In the genomic region with DNA sequence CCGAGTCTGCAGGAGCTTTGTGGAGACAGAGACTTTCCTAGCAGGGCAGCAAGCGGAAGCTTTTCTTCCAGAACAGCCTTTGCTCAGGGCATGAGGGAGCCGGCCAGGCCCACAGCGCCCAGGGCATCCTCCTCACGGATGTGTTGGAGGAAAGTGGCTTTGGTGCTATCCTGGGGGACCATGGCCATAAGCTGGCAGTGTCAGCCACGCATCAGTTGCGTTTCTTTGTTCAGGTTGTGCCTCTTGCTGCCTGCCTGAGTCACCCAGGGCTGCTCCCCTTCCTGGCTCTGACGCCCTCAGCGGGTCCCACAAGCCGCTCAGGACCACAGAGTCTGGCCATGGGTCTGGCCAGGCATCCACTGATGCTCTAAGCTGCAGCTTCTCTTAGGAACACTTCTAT, we compare ENCODE assay signal across 1 cellular context.
TF ChIP-seq lines count a peak whose summit lies in the region.

No MANE protein-coding gene starts in this region.

TF ChIP-seq in H1, 55 proteins besides CTCF, POLR2A, EP300 and RAD21:
- no peak for TF ChIP-seq CTBP2 (IDR thresholded peaks at IDR 0.05; ENCODE audit: borderline replicate concordance, insufficient read depth, insufficient read length, low read length)
- no peak for TF ChIP-seq TAF7 (optimal IDR thresholded peaks at IDR 0.05; ENCODE audit: borderline replicate concordance, low read depth, low read length)
